Comparison of ENCODE assay signal across 13 cellular contexts in genomic region chr15:44667039-44667360, GRCh38. TPM values are rescaled to one million over a fixed set of nuclear protein-coding genes. Genes with fewer than 3 reads are reported as not detected.
DNase-seq lines count a peak whose midpoint lies in the region; ATAC-seq and TF ChIP-seq lines count a peak whose summit lies in the region.
"Had no signal": no experiment of that assay in that cellular context is flagged by ENCODE, and none has a peak within 500 bp of the region (broad histone marks: within the 10 kb centered on the region; RNA-seq: fewer than 3 reads in every experiment).

No MANE protein-coding gene starts in this region.

- peak overlapping the region; percentile 20 for H3K27ac ChIP-seq in right cardiac atrium (ENCODE audit: low read length)
- peak overlapping the region in 3 of 4 donors; percentile 47 to 71 (median 54) for H3K27ac ChIP-seq in Peyer's patch
- H3K27ac ChIP-seq in thoracic aorta, result no peak overlapping the region

- H3K36me3 ChIP-seq in Peyer's patch (no peaks in the 10 kb centered on the region), thoracic aorta (no peaks in the 10 kb centered on the region)
- H3K36me3 ChIP-seq: HAP-1 had no signal

- H3K4me1 Mint-ChIP-seq in effector memory CD8-positive, alpha-beta T cell (ENCODE audit: low read depth in 2 of 2), result peaks cover 53 to 66% of the 10 kb centered on the region in 2 donors

- WGBS in right cardiac atrium, result 46% methylated on average over 3 of the region's 3 CpGs

- peak overlapping the region; percentile 74 to 95 for H3K4me3 Mint-ChIP-seq in effector memory CD8-positive, alpha-beta T cell

- H3K9me3 Mint-ChIP-seq in effector memory CD8-positive, alpha-beta T cell, result no peaks in the 10 kb centered on the region

- H3K4me1 ChIP-seq in right cardiac atrium (ENCODE audit: control insufficient read depth, insufficient read depth, low read length) (no peaks in the 10 kb centered on the region), Peyer's patch (peaks cover 0 to 12% (median 7%) of the 10 kb centered on the region in 4 donors), thoracic aorta (ENCODE audit: control insufficient read depth in 1 of 2, low read depth in 2 of 2) (peaks cover 9 to 13% of the 10 kb centered on the region in 2 donors)

- no peaks in the 10 kb centered on the region for H3K9me3 ChIP-seq in right cardiac atrium (ENCODE audit: control insufficient read depth, low read length)
- H3K9me3 ChIP-seq in Peyer's patch, result no peaks in the 10 kb centered on the region
- no peaks in the 10 kb centered on the region for H3K9me3 ChIP-seq in thoracic aorta
- H3K9me3 ChIP-seq: HAP-1 had no signal

- intact Hi-C loops in right cardiac atrium (cut with DNase I) (loop anchor here in 1 of 4 donors (5.0 kb wide), 1 partner anchor 70 kb away; the partner anchor contains the start of gene TRIM69), left ventricle myocardium superior (cut with micrococcal nuclease) (no loop called here)

- H3K27me3 ChIP-seq in right cardiac atrium (ENCODE audit: control insufficient read depth, insufficient read depth), result no peaks in the 10 kb centered on the region
- no peaks in the 10 kb centered on the region for H3K27me3 ChIP-seq in Peyer's patch
- H3K27me3 ChIP-seq in thoracic aorta (replicated peaks; ENCODE audit: insufficient read depth), result no peaks in the 10 kb centered on the region

- TF ChIP-seq POLR2A in Peyer's patch (IDR thresholded peaks at IDR 0.05), result no peak

- H3K4me3 ChIP-seq in right cardiac atrium (ENCODE audit: low read length), result no peak overlapping the region
- H3K4me3 ChIP-seq in Peyer's patch, result no peak overlapping the region
- peak overlapping the region; percentile 11 for H3K4me3 ChIP-seq in thoracic aorta
- H3K4me3 ChIP-seq: HAP-1, skin epidermis had no signal

- peaks cover 51% of the 10 kb centered on the region for H3K36me3 Mint-ChIP-seq in effector memory CD8-positive, alpha-beta T cell (ENCODE audit: insufficient read depth)

- H3K27ac Mint-ChIP-seq in effector memory CD8-positive, alpha-beta T cell, result peak overlapping the region; percentile 93 to 98

- no peaks in the 10 kb centered on the region for H3K27me3 Mint-ChIP-seq in effector memory CD8-positive, alpha-beta T cell

- no peak for DNase-seq in right cardiac atrium
- no peak for DNase-seq in left ventricle myocardium superior
- DNase-seq in Peyer's patch, result no peak
- DNase-seq in effector memory CD8-positive, alpha-beta T cell, result no peak
- no peak for DNase-seq in thoracic aorta (ENCODE audit: low spot score)
- no peak for DNase-seq in H4 (ENCODE audit: low spot score)
- no peak for DNase-seq in GM03348 (ENCODE audit: low spot score)
- DNase-seq: NCI-H1694 treated with DMSO at 0.1 percent for 48 hours, NCI-H526 treated with DMSO at 0.1 percent for 48 hours had no signal

- ATAC-seq in right cardiac atrium (no peak), left ventricle myocardium superior (no peak), thoracic aorta (ENCODE audit: insufficient number of reproducible peaks, low FRiP score, low read depth) (no peak), HG03196 (IDR thresholded peaks at IDR 0.05; ENCODE audit: unreplicated experiment) (no peak)
- no peak for ATAC-seq in effector memory CD8-positive, alpha-beta T cell (replicated peaks)

- TF ChIP-seq CTCF in Peyer's patch (IDR thresholded peaks at IDR 0.05) (no peak), thoracic aorta (IDR thresholded peaks at IDR 0.05) (no peak)

RNA-seq across cellular contexts. Expression of gene SPG11, which starts 3.5 kb away (rescaled TPM):
- 10 to 100 TPM; 38.8 to 45.7 (median 42.4) TPM for total RNA-seq in right cardiac atrium
- polyA plus RNA-seq in right cardiac atrium, result 15.0 TPM
- 40.9 TPM for total RNA-seq in left ventricle myocardium superior
- total RNA-seq in Peyer's patch, result 100 to 1,000 TPM; 125 to 215 (median 167) TPM
- 10 to 100 TPM; 68.1 to 76.0 TPM for total RNA-seq in thoracic aorta
- total RNA-seq in H4 (2014; rRNA removed; shearing (Covaris generic)), result 21.6 and 30.1 TPM in 2 replicates

RNA-seq across cellular contexts. Expression of gene PATL2, which starts 44.1 kb away (rescaled TPM):
- 1 to 10 TPM; 2.4 to 6.6 (median 3.9) TPM for total RNA-seq in right cardiac atrium
- 8.3 TPM for polyA plus RNA-seq in right cardiac atrium
- 3.0 TPM for total RNA-seq in left ventricle myocardium superior
- 10 to 100 TPM in 2 of 4 donors, 1 to 10 TPM in 2; 4.0 to 35.5 (median 9.5) TPM for total RNA-seq in Peyer's patch
- total RNA-seq in thoracic aorta, result 1 to 10 TPM; 1.1 to 1.3 TPM
- 0.12 and 0.77 TPM in 2 replicates for total RNA-seq in H4 (2014; rRNA removed; shearing (Covaris generic))
- total RNA-seq: frontal cortex had no signal

RNA-seq across cellular contexts. Expression of gene B2M, which starts 44.3 kb away (rescaled TPM):
- total RNA-seq in right cardiac atrium (1,000 to 10,000 TPM; 1,377 to 1,599 (median 1,490) TPM), left ventricle myocardium superior (1,156 TPM), Peyer's patch (over 10,000 TPM in 1 of 4 donors, 1,000 to 10,000 TPM in 3; 2,244 to 13,999 (median 5,894) TPM), thoracic aorta (1,000 to 10,000 TPM; 2,389 to 3,309 TPM)
- 2,022 TPM for polyA plus RNA-seq in right cardiac atrium
- 5,194 and 5,459 TPM in 2 replicates for total RNA-seq in H4 (2014; rRNA removed; shearing (Covaris generic))

Comparison
In these comparisons a context has a peak if more than half of its experiments do, and no peak if none do; other contexts are left out.
1. H3K27ac ChIP-seq: peak in right cardiac atrium (single experiment) and Peyer's patch (3 of 4); none in thoracic aorta (0 of 2).